ENCODE assay signal across 10 cellular contexts in the genomic region with DNA sequence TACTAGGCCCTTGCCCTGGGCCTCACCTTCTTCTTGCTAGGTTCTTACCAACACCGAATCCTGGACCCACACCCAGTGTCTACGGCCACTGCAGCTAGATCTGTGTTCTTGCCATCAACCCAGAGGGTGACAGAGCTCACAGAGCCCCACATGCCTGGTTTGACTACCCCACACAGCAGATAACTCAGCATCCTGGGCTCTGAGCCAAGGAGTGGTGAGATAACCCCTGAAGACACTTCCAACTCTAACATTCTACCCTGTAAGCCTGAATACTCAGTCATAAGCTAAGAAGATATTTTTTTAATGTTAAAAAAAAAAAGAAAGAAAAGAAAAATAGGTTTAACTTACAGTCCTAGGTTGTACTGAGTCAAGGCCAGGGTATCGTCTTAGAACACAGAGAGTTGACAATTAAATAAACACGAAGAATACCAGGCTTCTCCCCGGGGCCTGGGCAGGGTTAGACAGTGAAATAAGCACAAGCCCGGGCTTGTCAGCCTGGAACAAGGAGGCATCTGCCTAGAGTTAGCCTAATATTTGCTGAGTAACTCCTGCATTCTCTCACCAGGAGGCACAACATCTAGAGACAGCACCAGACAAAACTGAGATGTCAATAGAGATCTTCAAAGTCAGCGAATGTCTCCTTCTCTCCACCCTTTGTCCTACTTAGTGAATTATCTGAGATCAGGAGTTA.
DNase-seq lines count a peak whose midpoint lies in the region; ATAC-seq and TF ChIP-seq lines count a peak whose summit lies in the region.
"Had no signal": no experiment of that assay in that cellular context is flagged by ENCODE, and none has a peak within 500 bp of the region (broad histone marks: within the 10 kb centered on the region; RNA-seq: fewer than 3 reads in every experiment).

No MANE protein-coding gene starts in this region.

- H3K27ac ChIP-seq in SK-N-SH (ENCODE audit: low read depth in 2 of 2, low read length in 1 of 2) (peak overlapping the region; percentile 54 to 93), foreskin keratinocyte (peak overlapping the region; percentile 36)
- H3K27ac ChIP-seq: stomach had no signal

- no peak overlapping the region for H3K4me3 Mint-ChIP-seq in activated CD4-positive, alpha-beta T cell treated with anti-CD3 and anti-CD28 coated beads for 36 hours
- H3K4me3 Mint-ChIP-seq: activated CD8-positive, alpha-beta memory T cell treated with anti-CD3 and anti-CD28 coated beads, Interleukin-2, amount 10 ng/mL, durations not matched to agents 7 days and 5 days had no signal

- ATAC-seq in foreskin keratinocyte = peak; percentile 97
- ATAC-seq in activated CD4-positive, alpha-beta T cell treated with anti-CD3 and anti-CD28 coated beads for 36 hours = no peak
- ATAC-seq: activated CD8-positive, alpha-beta memory T cell treated with anti-CD3 and anti-CD28 coated beads, Interleukin-2, amount 10 ng/mL, durations not matched to agents 7 days and 5 days had no signal

- no peaks in the 10 kb centered on the region for H3F3A ChIP-seq in SK-N-SH (replicated peaks; ENCODE audit: insufficient read depth)

- 27% methylated on average over 7 of the region's 7 CpGs for WGBS in SK-N-SH (ENCODE audit: low lambda C conversion rate)

- peak; percentile 85 for DNase-seq in COR-L47 (lab: John Stamatoyannopoulos, UW)
- peak; percentile 50 for DNase-seq in HT1080 (ENCODE audit: low read depth)
- peak; percentile 55 for DNase-seq in SK-N-SH
- DNase-seq in foreskin keratinocyte = peak; percentile 95
- no peak for DNase-seq in anterior cingulate cortex (lab: John Stamatoyannopoulos, UW)
- DNase-seq in Ammon's horn (ENCODE audit: low spot score) = no peak
- no peak for DNase-seq in activated CD4-positive, alpha-beta T cell treated with anti-CD3 and anti-CD28 coated beads for 36 hours
- no peak for DNase-seq in MV-4-11 (lab: John Stamatoyannopoulos, UW)
- DNase-seq: activated CD8-positive, alpha-beta memory T cell treated with anti-CD3 and anti-CD28 coated beads, Interleukin-2, amount 10 ng/mL, durations not matched to agents 7 days and 5 days; stomach had no signal

- intact Hi-C loops in activated CD4-positive, alpha-beta T cell treated with anti-CD3 and anti-CD28 coated beads for 36 hours (cut with DNase I, micrococcal nuclease) = no loop called here

- no peaks in the 10 kb centered on the region for H3K36me3 Mint-ChIP-seq in activated CD4-positive, alpha-beta T cell treated with anti-CD3 and anti-CD28 coated beads for 36 hours (ENCODE audit: low read depth)
- H3K36me3 Mint-ChIP-seq: activated CD8-positive, alpha-beta memory T cell treated with anti-CD3 and anti-CD28 coated beads, Interleukin-2, amount 10 ng/mL, durations not matched to agents 7 days and 5 days had no signal

- H3K79me2 ChIP-seq in SK-N-SH (ENCODE audit: insufficient read depth) = no peaks in the 10 kb centered on the region

- 0 out of 2 replicates have a peak overlapping the region, but pooled peaks have one; percentile 11 for H3K9ac ChIP-seq in SK-N-SH

- H3K4me2 ChIP-seq in SK-N-SH = peak overlapping the region; percentile 30; the same call in 1 of the 2 replicates

- CTCF ChIA-PET in SK-N-SH (lab: Yijun Ruan, JAX) = interaction anchor here (0.7 kb wide), 1 partner anchor 310 kb away, joined by 3 read pairs; no protein-coding TSS in a partner anchor
- CTCF ChIA-PET in activated CD4-positive, alpha-beta T cell treated with anti-CD3 and anti-CD28 coated beads for 36 hours (lab: Charles Lee) = no interaction called here

- H3K36me3 ChIP-seq in SK-N-SH (replicated peaks in 1 of 2; ENCODE audit: control insufficient read depth in 1 of 2, insufficient read depth in 2 of 2, low read length in 1 of 2) = no peaks in the 10 kb centered on the region
- H3K36me3 ChIP-seq: stomach had no signal

- H3K27me3 Mint-ChIP-seq in activated CD4-positive, alpha-beta T cell treated with anti-CD3 and anti-CD28 coated beads for 36 hours = no peaks in the 10 kb centered on the region
- H3K27me3 Mint-ChIP-seq: activated CD8-positive, alpha-beta memory T cell treated with anti-CD3 and anti-CD28 coated beads, Interleukin-2, amount 10 ng/mL, durations not matched to agents 7 days and 5 days had no signal

- H3K27me3 ChIP-seq in SK-N-SH (ENCODE audit: insufficient read depth) (no peaks in the 10 kb centered on the region), foreskin keratinocyte (no peaks in the 10 kb centered on the region)
- H3K27me3 ChIP-seq: stomach had no signal

- TF ChIP-seq EP300 in SK-N-SH (IDR thresholded peaks at IDR 0.05; ENCODE audit: borderline replicate concordance in 1 of 2, low read depth in 1 of 2, low read length in 1 of 2) = peak in 1 of 2 experiments; percentile 25; a peak in 1 of 4 replicates

- peak overlapping the region; percentile 63; the same call in 1 of the 2 replicates for H2AFZ ChIP-seq in SK-N-SH (ENCODE audit: low read depth)

- no peaks in the 10 kb centered on the region for H3K9me3 ChIP-seq in SK-N-SH
- H3K9me3 ChIP-seq: stomach had no signal

- H3K9me3 Mint-ChIP-seq in activated CD4-positive, alpha-beta T cell treated with anti-CD3 and anti-CD28 coated beads for 36 hours (ENCODE audit: low read depth) = no peaks in the 10 kb centered on the region

- H3K4me1 ChIP-seq in SK-N-SH (ENCODE audit: control insufficient read depth in 1 of 2, insufficient read depth in 2 of 2, low read depth in 1 of 2, low read length in 1 of 2) (peaks cover 15% of the 10 kb centered on the region in 2 experiments; a peak in 3 of 4 replicates), foreskin keratinocyte (peaks cover 31% of the 10 kb centered on the region)

- no peaks in the 10 kb centered on the region for H4K20me1 ChIP-seq in SK-N-SH (ENCODE audit: insufficient read depth)

- H3K27ac Mint-ChIP-seq in activated CD4-positive, alpha-beta T cell treated with anti-CD3 and anti-CD28 coated beads for 36 hours = no peak overlapping the region
- H3K27ac Mint-ChIP-seq: activated CD8-positive, alpha-beta memory T cell treated with anti-CD3 and anti-CD28 coated beads, Interleukin-2, amount 10 ng/mL, durations not matched to agents 7 days and 5 days had no signal

- H3K4me1 Mint-ChIP-seq in activated CD4-positive, alpha-beta T cell treated with anti-CD3 and anti-CD28 coated beads for 36 hours = no peaks in the 10 kb centered on the region

- H3K9me2 ChIP-seq in SK-N-SH = no peaks in the 10 kb centered on the region

- TF ChIP-seq CTCF in SK-N-SH (IDR thresholded peaks at IDR 0.05) (no peak), foreskin keratinocyte (conservative IDR thresholded peaks at IDR 0.05) (peak; percentile 61)

- H3K4me3 ChIP-seq in SK-N-SH (ENCODE audit: low read depth in 2 of 2, low read length in 1 of 2) = no peak overlapping the region
- H3K4me3 ChIP-seq: stomach had no signal

- peak; percentile 21; the same call in 1 of the 2 replicates for TF ChIP-seq RAD21 in SK-N-SH (IDR thresholded peaks at IDR 0.05; ENCODE audit: low read length)

- POLR2A ChIA-PET in SK-N-SH (lab: Yijun Ruan, JAX) = interaction anchor here (0.7 kb wide), 1 partner anchor 247 kb away, joined by 3 read pairs; no protein-coding TSS in a partner anchor
- POLR2A ChIA-PET in activated CD4-positive, alpha-beta T cell treated with anti-CD3 and anti-CD28 coated beads for 36 hours (lab: Charles Lee) = no interaction called here

TF ChIP-seq in SK-N-SH, 30 proteins besides CTCF, POLR2A, EP300 and RAD21:
- TF ChIP-seq EZH2phosphoT487 (IDR thresholded peaks at IDR 0.05; ENCODE audit: borderline replicate concordance, low read depth) (no peak), GATA2 (CRISPR knock-in tag; IDR thresholded peaks at IDR 0.05) (peak; percentile 79), FOXJ3 (CRISPR knock-in tag; IDR thresholded peaks at IDR 0.05) (0 out of 2 replicates have a peak, but pooled peaks have one; percentile 13), RFX5 (IDR thresholded peaks at IDR 0.05; ENCODE audit: low read length) (no peak), POLR2AphosphoS5 (IDR thresholded peaks at IDR 0.05; ENCODE audit: low read depth, low read length) (no peak), USF1 (IDR thresholded peaks at IDR 0.05; ENCODE audit: borderline replicate concordance, low read depth) (no peak), NFIC (IDR thresholded peaks at IDR 0.05; ENCODE audit: borderline replicate concordance) (peak; percentile 70), CHD2 (IDR thresholded peaks at IDR 0.05; ENCODE audit: low read length, partially characterized antibody) (peak; percentile 22), TCF12 (IDR thresholded peaks at IDR 0.05) (peak; percentile 23; the same call in 1 of the 2 replicates)
- TF ChIP-seq, protein P1, sequence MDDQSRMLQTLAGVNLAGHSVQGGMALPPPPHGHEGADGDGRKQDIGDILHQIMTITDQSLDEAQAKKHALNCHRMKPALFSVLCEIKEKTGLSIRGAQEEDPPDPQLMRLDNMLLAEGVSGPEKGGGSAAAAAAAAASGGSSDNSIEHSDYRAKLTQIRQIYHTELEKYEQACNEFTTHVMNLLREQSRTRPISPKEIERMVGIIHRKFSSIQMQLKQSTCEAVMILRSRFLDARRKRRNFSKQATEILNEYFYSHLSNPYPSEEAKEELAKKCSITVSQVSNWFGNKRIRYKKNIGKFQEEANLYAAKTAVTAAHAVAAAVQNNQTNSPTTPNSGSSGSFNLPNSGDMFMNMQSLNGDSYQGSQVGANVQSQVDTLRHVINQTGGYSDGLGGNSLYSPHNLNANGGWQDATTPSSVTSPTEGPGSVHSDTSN (IDR thresholded peaks at IDR 0.05) = no peak

Comparison
In these comparisons a context has a peak if more than half of its experiments do, and no peak if none do; other contexts are left out.
1. DNase-seq: peak in COR-L47 (single experiment), HT1080 (single experiment), SK-N-SH (single experiment) and foreskin keratinocyte (2 of 2); none in anterior cingulate cortex (0 of 58), Ammon's horn (single experiment), activated CD4-positive, alpha-beta T cell treated with anti-CD3 and anti-CD28 coated beads for 36 hours (single experiment) and MV-4-11 (single experiment).